8 cellular contexts compared by ENCODE assay signal in genomic region chr20:63968928-63969760, GRCh38. TPM values are rescaled to one million over a fixed set of nuclear protein-coding genes. Genes with fewer than 3 reads are reported as not detected.
DNase-seq lines count a peak whose midpoint lies in the region; ATAC-seq and TF ChIP-seq lines count a peak whose summit lies in the region.

No MANE protein-coding gene starts in this region.

- H3K9me3 ChIP-seq in esophagus muscularis mucosa (no peaks in the 10 kb centered on the region), neural cell (ENCODE audit: low read length) (no peaks in the 10 kb centered on the region)

- peaks cover 8% of the 10 kb centered on the region for H3K79me2 ChIP-seq in neural cell (replicated peaks; ENCODE audit: insufficient read depth, low read length)

- 9% methylated on average over 1 of the region's 70 CpGs for WGBS in esophagus muscularis mucosa

- H3K27me3 ChIP-seq in esophagus muscularis mucosa (no peaks in the 10 kb centered on the region), neural cell (ENCODE audit: insufficient read depth, low read depth, low read length) (no peaks in the 10 kb centered on the region)

- H3F3A ChIP-seq in neural cell (ENCODE audit: insufficient read depth, low read length, poor library complexity, severe bottlenecking) = no peaks in the 10 kb centered on the region

- peak overlapping the region; percentile 90 for H3K9ac ChIP-seq in neural cell (ENCODE audit: low read length)

- peak; percentile 23 for DNase-seq in NOMO-1 treated with DMSO at 0.1 percent for 48 hours (lab: John Stamatoyannopoulos, UW; ENCODE audit: unreplicated experiment)
- DNase-seq in NOMO-1 (lab: John Stamatoyannopoulos, UW; ENCODE audit: unreplicated experiment in 2 of 2) = no peak
- peak; percentile 49 for DNase-seq in activated CD4-positive, CD25-positive, alpha-beta regulatory T cell treated with anti-CD3 and anti-CD28 coated beads, Interleukin-2, amount 50 U/mL, for 72 hours
- DNase-seq in esophagus muscularis mucosa (ENCODE audit: extremely low spot score) = no peak
- no peak for DNase-seq in GM19240 (ENCODE audit: insufficient read length, low spot score)
- DNase-seq in DMS114 treated with DMSO at 0.1 percent for 48 hours (lab: John Stamatoyannopoulos, UW; ENCODE audit: unreplicated experiment) = no peak

- H3K36me3 ChIP-seq in esophagus muscularis mucosa (peaks cover 0 to 29% (median 25%) of the 10 kb centered on the region in 4 donors), neural cell (ENCODE audit: insufficient read depth, low read length) (no peaks in the 10 kb centered on the region)

- ATAC-seq in GM18909 (IDR thresholded peaks at IDR 0.05; ENCODE audit: poor library complexity, unreplicated experiment) = no peak

- no peak for TF ChIP-seq CTCF in esophagus muscularis mucosa (IDR thresholded peaks at IDR 0.05)
- no peak for TF ChIP-seq CTCF in neural cell (IDR thresholded peaks at IDR 0.05; ENCODE audit: poor library complexity, severe bottlenecking)

- TF ChIP-seq POLR2A in esophagus muscularis mucosa (IDR thresholded peaks at IDR 0.05; ENCODE audit: low read depth) = no peak

- peak overlapping the region; percentile 70 to 78 (median 76) for H3K27ac ChIP-seq in esophagus muscularis mucosa (replicated peaks in 1 of 4)
- peak overlapping the region; percentile 44 for H3K27ac ChIP-seq in neural cell (ENCODE audit: low read length)

- TF ChIP-seq EP300 in esophagus muscularis mucosa (IDR thresholded peaks at IDR 0.05) (no peak), neural cell (conservative IDR thresholded peaks at IDR 0.05; ENCODE audit: poor library complexity, severe bottlenecking) (no peak)

- peak overlapping the region; percentile 88 for H3K4me2 ChIP-seq in neural cell (ENCODE audit: low read length)

- H3K9me2 ChIP-seq in neural cell (ENCODE audit: insufficient read depth, low read length) = no peaks in the 10 kb centered on the region

- no peaks in the 10 kb centered on the region for H4K20me1 ChIP-seq in neural cell (ENCODE audit: insufficient read depth)

- TF ChIP-seq RAD21 in neural cell (conservative IDR thresholded peaks at IDR 0.05) = no peak

- H2AFZ ChIP-seq in neural cell (ENCODE audit: low read depth, low read length) = no peak overlapping the region

- peak overlapping the region; percentile 62 to 86 (median 71) for H3K4me3 ChIP-seq in esophagus muscularis mucosa
- H3K4me3 ChIP-seq in neural cell (ENCODE audit: low read length) = peak overlapping the region; percentile 84

- H3K4me1 ChIP-seq in esophagus muscularis mucosa = peaks cover 28 to 51% (median 29%) of the 10 kb centered on the region in 4 donors

- intact Hi-C loops in esophagus muscularis mucosa (cut with DNase I) = no loop called here

TF ChIP-seq in neural cell, 6 proteins besides CTCF, POLR2A, EP300 and RAD21:
- TF ChIP-seq POLR2AphosphoS5 (IDR thresholded peaks at IDR 0.05) = no peak
- TF ChIP-seq EZH2 (IDR thresholded peaks at IDR 0.05; ENCODE audit: borderline replicate concordance, insufficient read depth, low read length, poor library complexity, severe bottlenecking) = no peak
- TF ChIP-seq SMC3 (conservative IDR thresholded peaks at IDR 0.05; ENCODE audit: poor library complexity) = peak; percentile 18
- TF ChIP-seq MXI1 (conservative IDR thresholded peaks at IDR 0.05; ENCODE audit: poor library complexity, severe bottlenecking) = peak; percentile 42
- TF ChIP-seq REST (IDR thresholded peaks at IDR 0.05; ENCODE audit: borderline replicate concordance) = no peak
- TF ChIP-seq TAF1 (IDR thresholded peaks at IDR 0.05; ENCODE audit: low read depth) = no peak

RNA-seq across cellular contexts. Expression of gene ZNF512B, which starts 0.6 kb away (rescaled TPM):
- total RNA-seq in esophagus muscularis mucosa = 10 to 100 TPM in 2 of 4 donors, 1 to 10 TPM in 2; 7.1 to 17.7 (median 12.1) TPM
- polyA plus RNA-seq in neural cell = 21.6 and 25.7 TPM in 2 replicates
- polyA minus RNA-seq in neural cell = 25.4 and 29.0 TPM in 2 replicates

RNA-seq across cellular contexts. Expression of gene SAMD10, which starts 10.3 kb away (rescaled TPM):
- 10 to 100 TPM in 1 of 4 donors, 1 to 10 TPM in 3; 2.1 to 11.7 (median 4.4) TPM for total RNA-seq in esophagus muscularis mucosa
- polyA plus RNA-seq in neural cell = 23.3 and 28.7 TPM in 2 replicates
- 10.7 and 15.9 TPM in 2 replicates for polyA minus RNA-seq in neural cell

RNA-seq across cellular contexts. Expression of gene PRPF6, which starts 11.8 kb away (rescaled TPM):
- total RNA-seq in esophagus muscularis mucosa = 10 to 100 TPM; 46.1 to 64.9 (median 58.7) TPM
- 91.9 and 94.4 TPM in 2 replicates for polyA plus RNA-seq in neural cell
- 131 and 133 TPM in 2 replicates for polyA minus RNA-seq in neural cell

RNA-seq across cellular contexts. Expression of gene UCKL1, which starts 12.9 kb away (rescaled TPM):
- total RNA-seq in esophagus muscularis mucosa = 10 to 100 TPM; 16.6 to 31.0 (median 24.1) TPM
- 58.9 and 66.8 TPM in 2 replicates for polyA plus RNA-seq in neural cell
- polyA minus RNA-seq in neural cell = 20.3 and 26.5 TPM in 2 replicates

Comparison
In these comparisons a context has a peak if more than half of its experiments do, and no peak if none do; other contexts are left out.
1. DNase-seq: peak in NOMO-1 treated with DMSO at 0.1 percent for 48 hours (single experiment) and activated CD4-positive, CD25-positive, alpha-beta regulatory T cell treated with anti-CD3 and anti-CD28 coated beads, Interleukin-2, amount 50 U/mL, for 72 hours (single experiment); none in NOMO-1 (0 of 2), esophagus muscularis mucosa (single experiment), GM19240 (single experiment) and DMS114 treated with DMSO at 0.1 percent for 48 hours (single experiment).